ENCODE assay signal across 1 cellular context in genomic region chr7:7640221-7641128, GRCh38.
TF ChIP-seq lines count a peak whose summit lies in the region.

Gene UMAD1 (plus strand): TSS chr7:7640752. CDS start chr7:7673372, 32,620 bp downstream.

TF ChIP-seq in HepG2, 621 proteins besides CTCF, POLR2A, EP300 and RAD21 (continued from another document and continues in another):
- TF ChIP-seq SNAPC4 (CRISPR knock-in tag; IDR thresholded peaks at IDR 0.05): peak; percentile 62; the same call in 1 of the 2 replicates
- no peak for TF ChIP-seq ZNF557 (CRISPR knock-in tag; IDR thresholded peaks at IDR 0.05)
- peak; percentile 84 for TF ChIP-seq POLR2G (IDR thresholded peaks at IDR 0.05; ENCODE audit: low read depth, low read length)
- peak; percentile 78 for TF ChIP-seq PHF21A (CRISPR knock-in tag; IDR thresholded peaks at IDR 0.05)
- TF ChIP-seq ZNF350 (CRISPR knock-in tag; IDR thresholded peaks at IDR 0.05; ENCODE audit: borderline replicate concordance, low read depth): no peak; the same call in 1 of the 2 replicates
- TF ChIP-seq SOX13 (IDR thresholded peaks at IDR 0.05): no peak
- TF ChIP-seq SOX13 (CRISPR knock-in tag; conservative IDR thresholded peaks at IDR 0.05 in 1 of 2, IDR thresholded peaks at IDR 0.05 in 1 of 2): peak in 1 of 2 experiments; percentile 8; a peak in 2 of 4 replicates
- TF ChIP-seq ZNF7 (CRISPR knock-in tag; IDR thresholded peaks at IDR 0.05): no peak
- 0 out of 2 replicates have a peak, but pooled peaks have one; percentile 32 for TF ChIP-seq RNF2 (conservative IDR thresholded peaks at IDR 0.05; ENCODE audit: low read depth)
- TF ChIP-seq ZNF205 (CRISPR knock-in tag; IDR thresholded peaks at IDR 0.05): peak; percentile 8; the same call in 1 of the 2 replicates
- no peak for TF ChIP-seq BHLHE40 (IDR thresholded peaks at IDR 0.05; ENCODE audit: low read length)
- TF ChIP-seq ZEB1 (IDR thresholded peaks at IDR 0.05; ENCODE audit: insufficient replicate concordance, low read depth): no peak
- no peak for TF ChIP-seq ATF6 (CRISPR knock-in tag; conservative IDR thresholded peaks at IDR 0.05)
- peak; percentile 31; the same call in 1 of the 2 replicates for TF ChIP-seq ZHX2 (IDR thresholded peaks at IDR 0.05; ENCODE audit: low read depth)
- 0 out of 2 replicates have a peak, but pooled peaks have one; percentile 65 for TF ChIP-seq ZHX2 (CRISPR knock-in tag; IDR thresholded peaks at IDR 0.05; ENCODE audit: borderline replicate concordance)
- TF ChIP-seq ZBTB38 (CRISPR knock-in tag; IDR thresholded peaks at IDR 0.05): peak; percentile 9; the same call in 1 of the 2 replicates
- TF ChIP-seq KMT2A (CRISPR knock-in tag; IDR thresholded peaks at IDR 0.05): peak; percentile 19; the same call in 1 of the 2 replicates
- TF ChIP-seq GPBP1L1 (CRISPR knock-in tag; IDR thresholded peaks at IDR 0.05): no peak
- no peak for TF ChIP-seq ZNF740 (CRISPR knock-in tag; IDR thresholded peaks at IDR 0.05)
- TF ChIP-seq ERF (CRISPR knock-in tag; IDR thresholded peaks at IDR 0.05): peak; percentile 59; the same call in 1 of the 2 replicates
- TF ChIP-seq CC2D1A (CRISPR knock-in tag; IDR thresholded peaks at IDR 0.05): no peak
- no peak for TF ChIP-seq CEBPZ (IDR thresholded peaks at IDR 0.05; ENCODE audit: low read length)
- TF ChIP-seq FOXP4 (CRISPR knock-in tag; IDR thresholded peaks at IDR 0.05): peak; percentile 63; the same call in 1 of the 2 replicates
- peak; percentile 96 for TF ChIP-seq GABPB1 (CRISPR knock-in tag; IDR thresholded peaks at IDR 0.05)
- TF ChIP-seq CBFB (CRISPR knock-in tag; IDR thresholded peaks at IDR 0.05): 0 out of 2 replicates have a peak, but pooled peaks have one; percentile 17
- TF ChIP-seq KAT8 (CRISPR knock-in tag; IDR thresholded peaks at IDR 0.05): peak; percentile 93
- TF ChIP-seq YY1 (IDR thresholded peaks at IDR 0.05; ENCODE audit: insufficient read depth, insufficient replicate concordance, low read depth, low read length): peak; percentile 87
- no peak for TF ChIP-seq GPN1 (CRISPR knock-in tag; IDR thresholded peaks at IDR 0.05; ENCODE audit: borderline replicate concordance)
- peak; percentile 65; the same call in 1 of the 2 replicates for TF ChIP-seq ZBTB2 (CRISPR knock-in tag; IDR thresholded peaks at IDR 0.05; ENCODE audit: low read depth)
- TF ChIP-seq PPARG (CRISPR knock-in tag; conservative IDR thresholded peaks at IDR 0.05): no peak
- TF ChIP-seq KLF11 (CRISPR knock-in tag; IDR thresholded peaks at IDR 0.05): no peak
- TF ChIP-seq HINFP (CRISPR knock-in tag; IDR thresholded peaks at IDR 0.05; ENCODE audit: low read depth): no peak
- peak; percentile 83 for TF ChIP-seq YEATS4 (CRISPR knock-in tag; IDR thresholded peaks at IDR 0.05; ENCODE audit: borderline replicate concordance)
